Comparison of ENCODE assay signal across 1 cellular context in the genomic region with DNA sequence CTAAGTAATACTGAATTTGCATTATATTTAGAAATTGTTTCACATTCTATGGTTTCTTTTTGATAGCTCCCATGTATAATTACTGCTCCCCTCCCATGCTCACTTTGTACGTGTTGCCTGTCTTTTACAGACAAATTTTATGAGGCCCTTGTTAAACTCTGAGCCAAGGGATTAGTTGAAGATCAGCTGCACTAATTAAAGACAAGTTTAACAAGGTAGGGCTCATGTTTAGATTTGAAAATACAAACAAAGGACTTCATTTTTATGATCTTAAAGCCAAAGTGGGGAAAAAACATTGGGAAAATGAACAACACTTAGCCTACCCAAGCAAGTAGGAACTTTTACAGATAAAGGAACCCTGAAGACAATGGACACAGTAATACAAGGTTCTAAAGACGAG.
TF ChIP-seq lines count a peak whose summit lies in the region.

No MANE protein-coding gene starts in this region.

TF ChIP-seq in HEK293, 187 proteins besides CTCF, POLR2A, EP300 and RAD21 (continued from another document):
- TF ChIP-seq ZBTB11 (tag by site-specific recombination; conservative IDR thresholded peaks at IDR 0.05; ENCODE audit: low read depth) (0 out of 2 replicates have a peak, but pooled peaks have one; percentile 18), FEZF1 (tag by site-specific recombination; IDR thresholded peaks at IDR 0.05) (peak; percentile 95), AEBP2 (tag by site-specific recombination; IDR thresholded peaks at IDR 0.05; ENCODE audit: borderline replicate concordance) (no peak), ZEB2 (tag by site-specific recombination; IDR thresholded peaks at IDR 0.05) (no peak), KLF7 (tag by site-specific recombination; IDR thresholded peaks at IDR 0.05; ENCODE audit: borderline replicate concordance) (no peak), ZNF645 (tag by site-specific recombination; IDR thresholded peaks at IDR 0.05) (no peak), WT1 (tag by site-specific recombination; IDR thresholded peaks at IDR 0.05) (peak; percentile 89), ZNF530 (tag by site-specific recombination; IDR thresholded peaks at IDR 0.05; ENCODE audit: low read depth) (no peak), ZNF37A (tag by site-specific recombination; IDR thresholded peaks at IDR 0.05) (no peak), SETDB1 (IDR thresholded peaks at IDR 0.05; ENCODE audit: insufficient read length, low read length) (no peak), ZNF140 (tag by site-specific recombination; IDR thresholded peaks at IDR 0.05) (no peak), ZNF639 (tag by site-specific recombination; IDR thresholded peaks at IDR 0.05) (no peak), ZNF843 (tag by site-specific recombination; IDR thresholded peaks at IDR 0.05) (peak; percentile 83), PRDM4 (tag by site-specific recombination; IDR thresholded peaks at IDR 0.05) (peak; percentile 86), TRIM28 (IDR thresholded peaks at IDR 0.05; ENCODE audit: borderline replicate concordance, low read length) (no peak), ZBTB10 (tag by site-specific recombination; IDR thresholded peaks at IDR 0.05) (no peak), MZF1 (tag by site-specific recombination; IDR thresholded peaks at IDR 0.05; ENCODE audit: borderline replicate concordance) (peak; percentile 32; the same call in 1 of the 2 replicates), ZNF239 (tag by site-specific recombination; IDR thresholded peaks at IDR 0.05) (no peak), SCRT1 (tag by site-specific recombination; IDR thresholded peaks at IDR 0.05; ENCODE audit: borderline replicate concordance) (peak; percentile 83), ZNF792 (tag by site-specific recombination; IDR thresholded peaks at IDR 0.05) (no peak), OSR2 (tag by site-specific recombination; IDR thresholded peaks at IDR 0.05) (peak; percentile 65), ZNF16 (tag by site-specific recombination; IDR thresholded peaks at IDR 0.05; ENCODE audit: low read depth) (no peak), ZNF157 (tag by site-specific recombination; IDR thresholded peaks at IDR 0.05) (no peak), ZNF155 (tag by site-specific recombination; IDR thresholded peaks at IDR 0.05) (no peak)
- TF ChIP-seq, protein P1, sequence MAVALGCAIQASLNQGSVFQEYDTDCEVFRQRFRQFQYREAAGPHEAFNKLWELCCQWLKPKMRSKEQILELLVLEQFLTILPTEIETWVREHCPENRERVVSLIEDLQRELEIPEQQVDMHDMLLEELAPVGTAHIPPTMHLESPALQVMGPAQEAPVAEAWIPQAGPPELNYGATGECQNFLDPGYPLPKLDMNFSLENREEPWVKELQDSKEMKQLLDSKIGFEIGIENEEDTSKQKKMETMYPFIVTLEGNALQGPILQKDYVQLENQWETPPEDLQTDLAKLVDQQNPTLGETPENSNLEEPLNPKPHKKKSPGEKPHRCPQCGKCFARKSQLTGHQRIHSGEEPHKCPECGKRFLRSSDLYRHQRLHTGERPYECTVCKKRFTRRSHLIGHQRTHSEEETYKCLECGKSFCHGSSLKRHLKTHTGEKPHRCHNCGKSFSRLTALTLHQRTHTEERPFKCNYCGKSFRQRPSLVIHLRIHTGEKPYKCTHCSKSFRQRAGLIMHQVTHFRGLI (tag by site-specific recombination; IDR thresholded peaks at IDR 0.05), result peak; percentile 82
- TF ChIP-seq, protein P2, sequence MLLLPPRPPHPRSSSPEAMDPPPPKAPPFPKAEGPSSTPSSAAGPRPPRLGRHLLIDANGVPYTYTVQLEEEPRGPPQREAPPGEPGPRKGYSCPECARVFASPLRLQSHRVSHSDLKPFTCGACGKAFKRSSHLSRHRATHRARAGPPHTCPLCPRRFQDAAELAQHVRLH (tag by site-specific recombination; IDR thresholded peaks at IDR 0.05), result 0 out of 2 replicates have a peak, but pooled peaks have one; percentile 46
- TF ChIP-seq, protein P3, sequence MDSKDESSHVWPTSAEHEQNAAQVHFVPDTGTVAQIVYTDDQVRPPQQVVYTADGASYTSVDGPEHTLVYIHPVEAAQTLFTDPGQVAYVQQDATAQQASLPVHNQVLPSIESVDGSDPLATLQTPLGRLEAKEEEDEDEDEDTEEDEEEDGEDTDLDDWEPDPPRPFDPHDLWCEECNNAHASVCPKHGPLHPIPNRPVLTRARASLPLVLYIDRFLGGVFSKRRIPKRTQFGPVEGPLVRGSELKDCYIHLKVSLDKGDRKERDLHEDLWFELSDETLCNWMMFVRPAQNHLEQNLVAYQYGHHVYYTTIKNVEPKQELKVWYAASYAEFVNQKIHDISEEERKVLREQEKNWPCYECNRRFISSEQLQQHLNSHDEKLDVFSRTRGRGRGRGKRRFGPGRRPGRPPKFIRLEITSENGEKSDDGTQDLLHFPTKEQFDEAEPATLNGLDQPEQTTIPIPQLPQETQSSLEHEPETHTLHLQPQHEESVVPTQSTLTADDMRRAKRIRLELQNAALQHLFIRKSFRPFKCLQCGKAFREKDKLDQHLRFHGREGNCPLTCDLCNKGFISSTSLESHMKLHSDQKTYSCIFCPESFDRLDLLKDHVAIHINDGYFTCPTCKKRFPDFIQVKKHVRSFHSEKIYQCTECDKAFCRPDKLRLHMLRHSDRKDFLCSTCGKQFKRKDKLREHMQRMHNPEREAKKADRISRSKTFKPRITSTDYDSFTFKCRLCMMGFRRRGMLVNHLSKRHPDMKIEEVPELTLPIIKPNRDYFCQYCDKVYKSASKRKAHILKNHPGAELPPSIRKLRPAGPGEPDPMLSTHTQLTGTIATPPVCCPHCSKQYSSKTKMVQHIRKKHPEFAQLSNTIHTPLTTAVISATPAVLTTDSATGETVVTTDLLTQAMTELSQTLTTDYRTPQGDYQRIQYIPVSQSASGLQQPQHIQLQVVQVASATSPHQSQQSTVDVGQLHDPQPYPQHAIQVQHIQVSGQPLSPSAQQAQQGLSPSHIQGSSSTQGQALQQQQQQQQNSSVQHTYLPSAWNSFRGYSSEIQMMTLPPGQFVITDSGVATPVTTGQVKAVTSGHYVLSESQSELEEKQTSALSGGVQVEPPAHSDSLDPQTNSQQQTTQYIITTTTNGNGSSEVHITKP (tag by site-specific recombination; IDR thresholded peaks at IDR 0.05), result peak; percentile 12; the same call in 1 of the 2 replicates
TF ChIP-seq in HEK293: peak in this region for 18.
